9 cellular contexts compared by ENCODE assay signal in the genomic region with DNA sequence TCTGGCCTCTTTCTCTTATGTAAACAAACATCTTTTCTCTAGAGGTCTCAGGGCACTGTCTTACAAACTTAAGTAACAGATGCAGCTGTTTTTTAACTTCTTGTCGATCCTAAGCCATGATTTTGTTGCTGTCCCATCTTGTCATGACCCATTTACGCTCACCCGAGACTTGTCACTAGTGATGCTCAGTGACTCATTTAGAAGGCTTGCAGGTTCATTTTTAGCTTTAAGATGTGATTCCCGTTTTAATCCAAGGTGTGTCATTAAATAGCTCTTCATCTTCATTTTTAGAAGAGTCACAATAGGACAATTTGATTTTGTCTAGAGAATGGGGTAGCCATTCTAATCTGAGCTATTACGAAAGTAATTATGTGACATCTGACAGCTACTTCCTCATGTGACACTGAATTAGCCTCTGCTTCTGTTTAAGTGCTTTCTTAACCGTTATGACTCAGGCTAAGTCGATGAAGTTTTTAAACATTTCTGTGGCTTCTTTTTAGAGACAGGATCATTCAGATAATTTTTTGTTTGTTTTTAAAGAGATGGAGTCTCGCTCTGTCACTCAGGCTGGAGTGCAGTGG. TPM values are rescaled to one million over a fixed set of nuclear protein-coding genes. Genes with fewer than 3 reads are reported as not detected.
DNase-seq lines count a peak whose midpoint lies in the region; ATAC-seq lines count a peak whose summit lies in the region.
"Had no signal": no experiment of that assay in that cellular context is flagged by ENCODE, and none has a peak within 500 bp of the region (broad histone marks: within the 10 kb centered on the region; RNA-seq: fewer than 3 reads in every experiment).

No MANE protein-coding gene starts in this region.

- intact Hi-C loops in naive thymus-derived CD4-positive, alpha-beta T cell (cut with micrococcal nuclease) = no loop called here

- no peak overlapping the region for H3K27ac ChIP-seq in naive thymus-derived CD4-positive, alpha-beta T cell (ENCODE audit: low read depth, low read length)

- H3K9me3 ChIP-seq in naive thymus-derived CD4-positive, alpha-beta T cell (ENCODE audit: control insufficient read depth in 2 of 3, low read length in 3 of 3) = no peaks in the 10 kb centered on the region

- H3K4me3 ChIP-seq in naive thymus-derived CD4-positive, alpha-beta T cell (ENCODE audit: low read length) = no peak overlapping the region

- no peaks in the 10 kb centered on the region for H3K9me3 Mint-ChIP-seq in naive thymus-derived CD4-positive, alpha-beta T cell

- H3K4me1 ChIP-seq in naive thymus-derived CD4-positive, alpha-beta T cell (ENCODE audit: control insufficient read depth in 2 of 2, insufficient read depth in 2 of 2, low read length in 2 of 2) = no peaks in the 10 kb centered on the region

- no peaks in the 10 kb centered on the region for H3K36me3 Mint-ChIP-seq in naive thymus-derived CD4-positive, alpha-beta T cell

- H3K27me3 ChIP-seq in naive thymus-derived CD4-positive, alpha-beta T cell (ENCODE audit: control insufficient read depth in 2 of 2, insufficient read depth in 2 of 2, low read length in 2 of 2) = no peaks in the 10 kb centered on the region

- no peak overlapping the region for H3K4me3 Mint-ChIP-seq in naive thymus-derived CD4-positive, alpha-beta T cell

- POLR2A ChIA-PET in naive thymus-derived CD4-positive, alpha-beta T cell (lab: Charles Lee) = no interaction called here

- H3K4me1 Mint-ChIP-seq in naive thymus-derived CD4-positive, alpha-beta T cell = peaks cover 0 to 6% (median 0%) of the 10 kb centered on the region in 7 donors

- CTCF ChIA-PET in naive thymus-derived CD4-positive, alpha-beta T cell (lab: Charles Lee) = no interaction called here

- no peaks in the 10 kb centered on the region for H3K27me3 Mint-ChIP-seq in naive thymus-derived CD4-positive, alpha-beta T cell

- H3K27ac Mint-ChIP-seq in naive thymus-derived CD4-positive, alpha-beta T cell = no peak overlapping the region

- no peaks in the 10 kb centered on the region for H3K36me3 ChIP-seq in naive thymus-derived CD4-positive, alpha-beta T cell (ENCODE audit: control insufficient read depth in 2 of 3, insufficient read depth in 3 of 3, low read length in 3 of 3)

- DNase-seq in SKM-1 (lab: John Stamatoyannopoulos, UW; ENCODE audit: unreplicated experiment) (peak; percentile 62), SK-N-DZ (ENCODE audit: low spot score) (no peak)
- no peak for DNase-seq in naive thymus-derived CD4-positive, alpha-beta T cell
- no peak for DNase-seq in activated effector memory CD4-positive, alpha-beta T cell treated with Interleukin-2 at 50 U/mL for 16 hours

- ATAC-seq in GM18498 (IDR thresholded peaks at IDR 0.05; ENCODE audit: unreplicated experiment) = peak; percentile 69
- peak; percentile 89 for ATAC-seq in HG02759 (IDR thresholded peaks at IDR 0.05; ENCODE audit: unreplicated experiment)
- peak; percentile 78 for ATAC-seq in naive thymus-derived CD4-positive, alpha-beta T cell
- ATAC-seq in HG02623 (IDR thresholded peaks at IDR 0.05; ENCODE audit: unreplicated experiment) = no peak
- no peak for ATAC-seq in HG03460 (IDR thresholded peaks at IDR 0.05; ENCODE audit: unreplicated experiment)

RNA-seq across cellular contexts. Expression of a gene that starts 42.7 kb away (rescaled TPM):
- under 1 TPM in 4 of 5 experiments, not detected in 1; 0.24 to 0.57 (median 0.38) TPM for total RNA-seq in naive thymus-derived CD4-positive, alpha-beta T cell
- polyA plus RNA-seq in naive thymus-derived CD4-positive, alpha-beta T cell = under 1 TPM; 0.14 to 0.37 TPM
- not detected in 2 replicates for polyA plus RNA-seq in SK-N-DZ (2014; cell fraction: cytosol; rRNA removed)
- not detected in 2 replicates for polyA plus RNA-seq in SK-N-DZ (2014; cell fraction: nucleus; rRNA removed)
- total RNA-seq: subcutaneous adipose tissue had no signal

RNA-seq across cellular contexts. Expression of a gene that starts 48.7 kb away (rescaled TPM):
- 100 to 1,000 TPM in 2 of 5 experiments, 10 to 100 TPM in 3; 92.1 to 106 (median 97.8) TPM for total RNA-seq in naive thymus-derived CD4-positive, alpha-beta T cell
- 10 to 100 TPM; 15.6 to 31.6 TPM for polyA plus RNA-seq in naive thymus-derived CD4-positive, alpha-beta T cell
- polyA plus RNA-seq in SK-N-DZ (2014; cell fraction: cytosol; rRNA removed) = 6.3 and 10.3 TPM in 2 replicates
- 11.8 and 16.3 TPM in 2 replicates for polyA plus RNA-seq in SK-N-DZ (2014; cell fraction: nucleus; rRNA removed)

Comparison
In these comparisons a context has a peak if more than half of its experiments do, and no peak if none do; other contexts are left out.
1. ATAC-seq: peak in GM18498 (single experiment), HG02759 (single experiment) and naive thymus-derived CD4-positive, alpha-beta T cell (single experiment); none in HG02623 (single experiment) and HG03460 (single experiment).